8 cellular contexts compared by ENCODE assay signal in the genomic region with DNA sequence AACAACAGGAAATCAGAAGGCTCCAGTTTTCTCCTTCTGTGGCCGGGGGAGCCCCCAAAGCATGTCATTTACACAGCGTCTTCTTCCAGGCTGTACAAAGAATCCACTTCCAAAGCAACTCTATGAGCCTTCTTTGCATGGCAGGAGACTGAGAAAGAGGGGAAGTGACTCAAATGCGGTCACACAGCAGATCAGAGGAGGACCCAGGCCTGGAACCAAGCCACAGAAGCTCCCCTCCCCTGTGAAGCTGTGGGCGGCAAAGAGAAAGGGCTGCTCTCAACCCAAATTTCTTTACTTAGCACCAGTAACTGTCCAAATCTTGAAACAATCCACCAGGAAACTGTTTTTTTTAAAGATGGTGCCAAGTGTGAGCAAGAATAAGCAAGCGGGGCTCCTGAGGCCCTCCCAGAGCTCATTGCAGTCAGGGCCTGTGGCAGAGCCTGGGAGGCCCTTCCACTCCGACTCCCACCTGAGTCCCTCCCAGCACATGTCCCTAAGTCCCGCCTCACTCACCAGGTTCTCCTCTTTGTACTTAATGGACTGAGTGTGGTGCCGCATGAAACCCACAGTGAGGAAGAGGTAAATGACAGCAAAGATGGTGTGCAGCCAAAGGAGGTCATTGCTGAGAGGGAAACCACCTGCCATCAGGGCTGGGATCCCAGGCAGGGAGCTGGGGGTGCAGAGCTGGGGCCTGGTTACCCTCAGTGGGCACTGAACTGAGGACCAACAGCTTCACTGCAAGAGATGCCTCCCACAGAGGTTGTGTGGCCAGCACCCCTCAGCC. TPM values are rescaled to one million over a fixed set of nuclear protein-coding genes. Genes with fewer than 3 reads are reported as not detected.
DNase-seq lines count a peak whose midpoint lies in the region; ATAC-seq lines count a peak whose summit lies in the region.

No MANE protein-coding gene starts in this region.

- peak overlapping the region; percentile 34 for H3K4me3 Mint-ChIP-seq in natural killer cell treated with Interleukin-12 subunit alpha and Interleukin-12 subunit beta and Interleukin-15 and Interleukin-18, amount 100 ng/mL, for 72 hours

- peak; percentile 58 for ATAC-seq in GM21360 (IDR thresholded peaks at IDR 0.05; ENCODE audit: unreplicated experiment)
- peak; percentile 87 to 90 for ATAC-seq in natural killer cell treated with Interleukin-12 subunit alpha and Interleukin-12 subunit beta and Interleukin-15 and Interleukin-18, amount 100 ng/mL, for 72 hours

- H3K36me3 Mint-ChIP-seq in natural killer cell treated with Interleukin-12 subunit alpha and Interleukin-12 subunit beta and Interleukin-15 and Interleukin-18, amount 100 ng/mL, for 72 hours = no peaks in the 10 kb centered on the region

- no peaks in the 10 kb centered on the region for H3K9me3 Mint-ChIP-seq in natural killer cell treated with Interleukin-12 subunit alpha and Interleukin-12 subunit beta and Interleukin-15 and Interleukin-18, amount 100 ng/mL, for 72 hours

- H3K27ac Mint-ChIP-seq in natural killer cell treated with Interleukin-12 subunit alpha and Interleukin-12 subunit beta and Interleukin-15 and Interleukin-18, amount 100 ng/mL, for 72 hours = peak overlapping the region; percentile 39 to 53

- H3K27me3 Mint-ChIP-seq in natural killer cell treated with Interleukin-12 subunit alpha and Interleukin-12 subunit beta and Interleukin-15 and Interleukin-18, amount 100 ng/mL, for 72 hours = no peaks in the 10 kb centered on the region

- H3K4me1 Mint-ChIP-seq in natural killer cell treated with Interleukin-12 subunit alpha and Interleukin-12 subunit beta and Interleukin-15 and Interleukin-18, amount 100 ng/mL, for 72 hours (ENCODE audit: low read depth in 2 of 2) = peaks cover 17 to 18% of the 10 kb centered on the region in 2 donors

- DNase-seq in OCI-M1 (lab: John Stamatoyannopoulos, UW) = peak; percentile 74
- peak; percentile 43 to 47 for DNase-seq in activated T-helper 1 cell treated with anti-CD3 and anti-CD28 coated beads, Interleukin-2, amount 50 U/mL, for 16 hours (ENCODE audit: low read depth in 1 of 2, low spot score in 1 of 2)
- no peak for DNase-seq in natural killer cell treated with Interleukin-12 subunit alpha and Interleukin-12 subunit beta and Interleukin-15 and Interleukin-18, amount 100 ng/mL, for 72 hours (ENCODE audit: low spot score)
- DNase-seq in NCI-H146 treated with DMSO at 0.1 percent for 48 hours (lab: John Stamatoyannopoulos, UW; ENCODE audit: unreplicated experiment) = no peak
- DNase-seq in iPS-NIHi11 (ENCODE audit: low spot score) = no peak
- no peak for DNase-seq in HT-29 (ENCODE audit: low spot score)
- DNase-seq in DMS53 (lab: John Stamatoyannopoulos, UW) = no peak

RNA-seq across cellular contexts. Expression of a gene that starts 15.9 kb away (rescaled TPM):
- 10 to 100 TPM; 42.7 to 53.6 TPM for total RNA-seq in natural killer cell treated with Interleukin-12 subunit alpha and Interleukin-12 subunit beta and Interleukin-15 and Interleukin-18, amount 100 ng/mL, for 72 hours
- 88.9 and 98.3 TPM in 2 replicates for total RNA-seq in HT-29 (2014; rRNA removed; shearing (Covaris generic))

RNA-seq across cellular contexts. Expression of a gene that starts 22.7 kb away (rescaled TPM):
- total RNA-seq in natural killer cell treated with Interleukin-12 subunit alpha and Interleukin-12 subunit beta and Interleukin-15 and Interleukin-18, amount 100 ng/mL, for 72 hours = not detected
- total RNA-seq in HT-29 (2014; rRNA removed; shearing (Covaris generic)) = 0.05 and 0.13 TPM in 2 replicates

RNA-seq across cellular contexts. Expression of a gene that starts 56.3 kb away (rescaled TPM):
- 1 to 10 TPM; 1.6 to 2.4 TPM for total RNA-seq in natural killer cell treated with Interleukin-12 subunit alpha and Interleukin-12 subunit beta and Interleukin-15 and Interleukin-18, amount 100 ng/mL, for 72 hours
- total RNA-seq in HT-29 (2014; rRNA removed; shearing (Covaris generic)) = 54.2 and 64.2 TPM in 2 replicates

RNA-seq across cellular contexts. Expression of a gene that starts 57.8 kb away (rescaled TPM):
- total RNA-seq in natural killer cell treated with Interleukin-12 subunit alpha and Interleukin-12 subunit beta and Interleukin-15 and Interleukin-18, amount 100 ng/mL, for 72 hours = 100 to 1,000 TPM; 102 to 127 TPM
- 60.6 and 67.4 TPM in 2 replicates for total RNA-seq in HT-29 (2014; rRNA removed; shearing (Covaris generic))

Comparison
In these comparisons a context has a peak if more than half of its experiments do, and no peak if none do; other contexts are left out.
1. DNase-seq: peak in OCI-M1 (single experiment) and activated T-helper 1 cell treated with anti-CD3 and anti-CD28 coated beads, Interleukin-2, amount 50 U/mL, for 16 hours (2 of 2); none in natural killer cell treated with Interleukin-12 subunit alpha and Interleukin-12 subunit beta and Interleukin-15 and Interleukin-18, amount 100 ng/mL, for 72 hours (single experiment), NCI-H146 treated with DMSO at 0.1 percent for 48 hours (single experiment), iPS-NIHi11 (single experiment), HT-29 (single experiment) and DMS53 (single experiment).
2. RNA of a gene that starts 56.3 kb away (total RNA-seq): 54.2 to 64.2 TPM in HT-29; 1.6 to 2.4 TPM in natural killer cell treated with Interleukin-12 subunit alpha and Interleukin-12 subunit beta and Interleukin-15 and Interleukin-18, amount 100 ng/mL, for 72 hours; every median in the first group is over 10 times any median in the second.